Comparison of ENCODE assay signal across 9 cellular contexts in the genomic region with DNA sequence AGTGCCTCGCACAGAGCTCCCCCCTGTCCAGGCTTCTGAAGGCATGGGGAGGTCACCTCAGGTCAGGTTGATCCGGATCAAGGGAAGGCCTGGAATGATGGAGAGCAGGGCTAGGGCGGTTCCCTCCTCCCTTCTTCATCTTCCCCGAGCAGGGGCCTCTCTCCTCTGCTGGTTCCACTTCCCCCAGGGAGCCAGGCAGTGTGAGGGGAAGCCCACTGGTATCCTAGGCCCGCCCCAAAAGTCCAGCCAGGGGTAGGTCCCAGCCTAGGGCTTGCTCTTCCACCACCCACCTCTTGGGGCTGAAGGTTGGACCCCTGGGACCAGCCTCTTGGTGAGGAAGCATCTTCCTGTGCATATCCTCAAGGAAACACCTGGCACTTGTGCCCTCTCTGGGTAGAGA. TPM values are rescaled to one million over a fixed set of nuclear protein-coding genes. Genes with fewer than 3 reads are reported as not detected.
DNase-seq lines count a peak whose midpoint lies in the region; ATAC-seq and TF ChIP-seq lines count a peak whose summit lies in the region.
"Had no signal": no experiment of that assay in that cellular context is flagged by ENCODE, and none has a peak within 500 bp of the region (broad histone marks: within the 10 kb centered on the region; RNA-seq: fewer than 3 reads in every experiment).

No MANE protein-coding gene starts in this region.

- H3K36me3 Mint-ChIP-seq in activated T-cell treated with anti-CD3 and anti-CD28 coated beads, Interleukin-2, amount 50 U/mL, for 4 hours (ENCODE audit: insufficient read depth), result peaks cover 3% of the 10 kb centered on the region
- H3K36me3 Mint-ChIP-seq in activated naive CD8-positive, alpha-beta T cell treated with anti-CD3 and anti-CD28 coated beads, Interleukin-2, amount 10 ng/mL, durations not matched to agents 7 days and 5 days, result peaks cover 5% of the 10 kb centered on the region

- no peak overlapping the region for H3K4me3 ChIP-seq in liver (ENCODE audit: low read depth in 1 of 3, low read length in 3 of 3)
- peak overlapping the region in 3 of 4 donors; percentile 45 to 74 (median 72) for H3K4me3 ChIP-seq in tibial nerve

- H3K27ac Mint-ChIP-seq in activated naive CD8-positive, alpha-beta T cell treated with anti-CD3 and anti-CD28 coated beads, Interleukin-2, amount 10 ng/mL, durations not matched to agents 7 days and 5 days, result peak overlapping the region; percentile 78

- no peak for TF ChIP-seq RAD21 in liver (IDR thresholded peaks at IDR 0.05)

- no peaks in the 10 kb centered on the region for H3K9me3 Mint-ChIP-seq in activated T-cell treated with anti-CD3 and anti-CD28 coated beads, Interleukin-2, amount 50 U/mL, for 4 hours
- H3K9me3 Mint-ChIP-seq in activated naive CD8-positive, alpha-beta T cell treated with anti-CD3 and anti-CD28 coated beads, Interleukin-2, amount 10 ng/mL, durations not matched to agents 7 days and 5 days, result no peaks in the 10 kb centered on the region

- no peak overlapping the region for H3K9ac ChIP-seq in liver (ENCODE audit: low read depth in 1 of 2, low read length in 2 of 2)

- 66% methylated on average over 5 of the region's 5 CpGs for WGBS in liver
- WGBS in tibial nerve, 2 donors, result 13 to 22% methylated on average over 5 of the region's 5 CpGs

- TF ChIP-seq POLR2A in tibial nerve (IDR thresholded peaks at IDR 0.05), result no peak

- H3K27me3 ChIP-seq in liver (ENCODE audit: control insufficient read depth in 4 of 4, insufficient read depth in 4 of 4, low read length in 3 of 4) (no peaks in the 10 kb centered on the region), tibial nerve (no peaks in the 10 kb centered on the region)

- peak overlapping the region; percentile 93 for H3K4me3 Mint-ChIP-seq in activated T-cell treated with anti-CD3 and anti-CD28 coated beads, Interleukin-2, amount 50 U/mL, for 4 hours
- H3K4me3 Mint-ChIP-seq in activated naive CD8-positive, alpha-beta T cell treated with anti-CD3 and anti-CD28 coated beads, Interleukin-2, amount 10 ng/mL, durations not matched to agents 7 days and 5 days, result peak overlapping the region; percentile 89

- no peak for TF ChIP-seq CTCF in liver (IDR thresholded peaks at IDR 0.05; ENCODE audit: low read depth, low read length, missing input control)
- TF ChIP-seq CTCF in tibial nerve (IDR thresholded peaks at IDR 0.05), result no peak

- peak overlapping the region; percentile 2 to 73 for H3K27ac ChIP-seq in liver (ENCODE audit: low read depth in 1 of 2, low read length in 2 of 2)
- H3K27ac ChIP-seq in tibial nerve, result peak overlapping the region; percentile 72 to 96 (median 92)

- no peak for DNase-seq in activated T-cell treated with anti-CD3 and anti-CD28 coated beads, Interleukin-2, amount 50 U/mL, for 4 hours
- no peak for DNase-seq in activated T-cell treated with anti-CD3 and anti-CD28 coated beads, Interleukin-2, amount 50 U/mL, for 48 hours
- no peak for DNase-seq in activated naive CD8-positive, alpha-beta T cell treated with anti-CD3 and anti-CD28 coated beads, Interleukin-2, amount 10 ng/mL, durations not matched to agents 7 days and 5 days
- DNase-seq in tibial nerve (ENCODE audit: low spot score in 2 of 2) (no peak), NCI-H2171 (lab: John Stamatoyannopoulos, UW) (no peak)
- DNase-seq in central memory CD4-positive, alpha-beta T cell, result no peak
- DNase-seq: SHP77 had no signal

- no peak for TF ChIP-seq EP300 in tibial nerve (IDR thresholded peaks at IDR 0.05)

- POLR2A ChIA-PET in activated naive CD8-positive, alpha-beta T cell treated with anti-CD3 and anti-CD28 coated beads, Interleukin-2, amount 10 ng/mL, durations not matched to agents 7 days and 5 days (lab: Charles Lee), result interaction anchor here (1.4 to 1.5 kb wide), 2 partner anchors 18 to 42 kb away, joined by 3 to 12 read pairs; no protein-coding TSS in a partner anchor

- H3K36me3 ChIP-seq in liver (ENCODE audit: control insufficient read depth in 4 of 4, insufficient read depth in 3 of 4, low read depth in 1 of 4, low read length in 3 of 4) (peaks cover 15 to 36% (median 21%) of the 10 kb centered on the region in 4 donors), tibial nerve (peaks cover 0 to 38% (median 17%) of the 10 kb centered on the region in 3 donors)

- no peaks in the 10 kb centered on the region for H3K27me3 Mint-ChIP-seq in activated T-cell treated with anti-CD3 and anti-CD28 coated beads, Interleukin-2, amount 50 U/mL, for 4 hours (ENCODE audit: low read depth)
- no peaks in the 10 kb centered on the region for H3K27me3 Mint-ChIP-seq in activated naive CD8-positive, alpha-beta T cell treated with anti-CD3 and anti-CD28 coated beads, Interleukin-2, amount 10 ng/mL, durations not matched to agents 7 days and 5 days

- H3K4me1 ChIP-seq in liver (ENCODE audit: control insufficient read depth in 4 of 4, insufficient read depth in 4 of 4, low read length in 3 of 4) (peaks cover 8 to 45% (median 28%) of the 10 kb centered on the region in 4 donors), tibial nerve (peaks cover 3 to 55% (median 48%) of the 10 kb centered on the region in 4 donors)

- no peak for ATAC-seq in activated T-cell treated with anti-CD3 and anti-CD28 coated beads, Interleukin-2, amount 50 U/mL, for 4 hours
- ATAC-seq in activated naive CD8-positive, alpha-beta T cell treated with anti-CD3 and anti-CD28 coated beads, Interleukin-2, amount 10 ng/mL, durations not matched to agents 7 days and 5 days (ENCODE audit: low read depth), result no peak
- ATAC-seq in GM21825 (IDR thresholded peaks at IDR 0.05; ENCODE audit: unreplicated experiment), result no peak

- H3K4me1 Mint-ChIP-seq in activated T-cell treated with anti-CD3 and anti-CD28 coated beads, Interleukin-2, amount 50 U/mL, for 4 hours (ENCODE audit: low read depth), result peaks cover 31% of the 10 kb centered on the region
- peaks cover 29% of the 10 kb centered on the region for H3K4me1 Mint-ChIP-seq in activated naive CD8-positive, alpha-beta T cell treated with anti-CD3 and anti-CD28 coated beads, Interleukin-2, amount 10 ng/mL, durations not matched to agents 7 days and 5 days

- H3K9me3 ChIP-seq in liver (ENCODE audit: control insufficient read depth in 4 of 4, low read length in 3 of 4), result no peaks in the 10 kb centered on the region
- H3K9me3 ChIP-seq in tibial nerve, result no peaks in the 10 kb centered on the region

TF ChIP-seq in liver, 16 proteins besides CTCF, POLR2A, EP300 and RAD21 (continues in another document):
- TF ChIP-seq FOXA2 (IDR thresholded peaks at IDR 0.05) (no peak), RXRA (IDR thresholded peaks at IDR 0.05) (peak in 1 of 2 donors; percentile 7), JUND (IDR thresholded peaks at IDR 0.05) (no peak)

RNA-seq across cellular contexts. Expression of a gene that starts 16.4 kb away (rescaled TPM):
- 1 to 10 TPM in 2 of 3 donors, under 1 TPM in 1; 0.58 to 1.5 (median 1.3) TPM for total RNA-seq in activated T-cell treated with anti-CD3 and anti-CD28 coated beads, Interleukin-2, amount 50 U/mL, for 4 hours
- under 1 TPM in 1 of 2 experiments, not detected in 1; 0.57 TPM for total RNA-seq in activated naive CD8-positive, alpha-beta T cell treated with anti-CD3 and anti-CD28 coated beads, Interleukin-2, amount 10 ng/mL, durations not matched to agents 7 days and 5 days
- under 1 TPM in 1 of 2 donors, not detected in 1; 0.42 TPM for total RNA-seq in liver
- polyA plus RNA-seq in liver, result under 1 TPM; 0.27 to 0.43 TPM
- total RNA-seq in tibial nerve, result under 1 TPM in 2 of 4 donors, not detected in 2; 0.30 to 0.44 TPM

RNA-seq across cellular contexts. Expression of a gene that starts 16.5 kb away (rescaled TPM):
- 10 to 100 TPM; 54.9 to 67.3 (median 64.1) TPM for total RNA-seq in activated T-cell treated with anti-CD3 and anti-CD28 coated beads, Interleukin-2, amount 50 U/mL, for 4 hours
- 10 to 100 TPM; 84.4 to 92.2 TPM for total RNA-seq in activated naive CD8-positive, alpha-beta T cell treated with anti-CD3 and anti-CD28 coated beads, Interleukin-2, amount 10 ng/mL, durations not matched to agents 7 days and 5 days
- total RNA-seq in liver (10 to 100 TPM; 14.1 to 21.3 TPM), tibial nerve (10 to 100 TPM; 27.0 to 74.1 (median 41.3) TPM)
- polyA plus RNA-seq in liver, result 10 to 100 TPM in 1 of 2 donors, 1 to 10 TPM in 1; 5.6 to 20.4 TPM

RNA-seq across cellular contexts. Expression of a gene that starts 16.9 kb away (rescaled TPM):
- total RNA-seq in activated T-cell treated with anti-CD3 and anti-CD28 coated beads, Interleukin-2, amount 50 U/mL, for 4 hours, result 10 to 100 TPM; 55.2 to 67.8 (median 60.0) TPM
- total RNA-seq in activated naive CD8-positive, alpha-beta T cell treated with anti-CD3 and anti-CD28 coated beads, Interleukin-2, amount 10 ng/mL, durations not matched to agents 7 days and 5 days, result 10 to 100 TPM; 36.2 to 41.1 TPM
- total RNA-seq in liver (10 to 100 TPM in 1 of 2 donors, 1 to 10 TPM in 1; 2.7 to 35.8 TPM), tibial nerve (1 to 10 TPM; 3.8 to 9.0 (median 8.1) TPM)
- 1 to 10 TPM; 6.4 to 6.7 TPM for polyA plus RNA-seq in liver

RNA-seq across cellular contexts. Expression of a gene that starts 27.6 kb away (rescaled TPM):
- total RNA-seq in activated T-cell treated with anti-CD3 and anti-CD28 coated beads, Interleukin-2, amount 50 U/mL, for 4 hours, result not detected
- under 1 TPM; 0.54 to 0.94 TPM for total RNA-seq in activated naive CD8-positive, alpha-beta T cell treated with anti-CD3 and anti-CD28 coated beads, Interleukin-2, amount 10 ng/mL, durations not matched to agents 7 days and 5 days
- total RNA-seq in liver (under 1 TPM in 1 of 2 donors, not detected in 1; 0.08 TPM), tibial nerve (under 1 TPM in 1 of 4 donors, not detected in 3; 0.20 TPM)
- polyA plus RNA-seq in liver, result under 1 TPM in 1 of 2 donors, not detected in 1; 0.02 TPM

RNA-seq across cellular contexts. Expression of a gene that starts 30.6 kb away (rescaled TPM):
- total RNA-seq in activated T-cell treated with anti-CD3 and anti-CD28 coated beads, Interleukin-2, amount 50 U/mL, for 4 hours, result 10 to 100 TPM; 86.2 to 95.4 (median 89.1) TPM
- total RNA-seq in activated naive CD8-positive, alpha-beta T cell treated with anti-CD3 and anti-CD28 coated beads, Interleukin-2, amount 10 ng/mL, durations not matched to agents 7 days and 5 days, result 10 to 100 TPM; 51.1 to 57.5 TPM
- total RNA-seq in liver, result 10 to 100 TPM in 1 of 2 donors, 1 to 10 TPM in 1; 8.7 to 17.1 TPM
- 10 to 100 TPM; 10.4 to 21.0 TPM for polyA plus RNA-seq in liver
- 10 to 100 TPM; 30.4 to 42.6 (median 35.1) TPM for total RNA-seq in tibial nerve

Comparison
In these comparisons a context has a peak if more than half of its experiments do, and no peak if none do; other contexts are left out.
1. H3K4me3 ChIP-seq: peak in tibial nerve (3 of 4); none in liver (0 of 3).